In the genomic region with DNA sequence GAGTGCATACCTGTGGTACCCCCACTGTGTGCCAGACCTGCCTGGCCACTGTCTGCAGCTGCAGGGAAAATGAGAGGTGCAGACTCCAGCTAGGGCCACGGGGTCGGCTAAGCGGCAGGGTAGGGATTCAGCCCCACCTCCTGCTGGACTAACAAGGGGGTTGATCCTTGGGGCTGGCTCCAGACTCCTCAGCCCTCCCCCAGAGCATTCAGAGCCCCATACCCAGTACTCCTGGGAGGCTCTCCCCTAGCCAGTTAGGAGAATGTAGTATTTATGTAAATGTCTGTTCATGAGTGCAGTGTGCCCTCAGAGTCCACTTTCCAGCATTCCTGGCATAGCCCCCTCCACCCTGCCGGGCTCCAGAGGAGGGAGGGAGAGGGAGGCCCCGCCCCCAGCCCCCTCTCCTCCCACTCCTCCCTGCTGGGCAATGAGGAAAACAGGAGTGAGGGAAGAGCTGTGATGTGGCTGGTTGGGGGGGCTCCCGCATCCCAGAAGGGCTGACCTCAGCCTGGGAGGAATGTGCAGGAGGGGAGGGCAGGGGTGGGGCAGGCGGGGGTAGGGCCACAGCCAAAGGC, we compare ENCODE assay signal across 8 cellular contexts. TPM values are rescaled to one million over a fixed set of nuclear protein-coding genes. Genes with fewer than 3 reads are reported as not detected.
DNase-seq lines count a peak whose midpoint lies in the region; ATAC-seq and TF ChIP-seq lines count a peak whose summit lies in the region.

No MANE protein-coding gene starts in this region.

- TF ChIP-seq CTCF in brain microvascular endothelial cell (IDR thresholded peaks at IDR 0.05; ENCODE audit: low read depth, low read length, missing control alignments) = no peak
- TF ChIP-seq CTCF in CD14-positive monocyte (IDR thresholded peaks at IDR 0.05) = no peak

- H3K9me3 ChIP-seq in iPS-18a (ENCODE audit: control insufficient read depth, low read depth, low read length) = no peaks in the 10 kb centered on the region
- no peaks in the 10 kb centered on the region for H3K9me3 ChIP-seq in skeletal muscle tissue (ENCODE audit: control insufficient read depth in 3 of 3, low read length in 3 of 3)

- H3K27ac Mint-ChIP-seq in CD14-positive monocyte = no peak overlapping the region
- no peak overlapping the region for H3K27ac Mint-ChIP-seq in activated T-helper 17 cell treated with anti-CD3 and anti-CD28 coated beads, Interleukin-2, amount 50 U/mL, for 72 hours

- peaks cover 46% of the 10 kb centered on the region for H3K4me1 ChIP-seq in iPS-18a (ENCODE audit: control insufficient read depth, low read depth, low read length)
- peaks cover 71 to 75% (median 74%) of the 10 kb centered on the region in 3 donors for H3K4me1 ChIP-seq in skeletal muscle tissue (ENCODE audit: control insufficient read depth in 3 of 3, insufficient read depth in 3 of 3, low read length in 3 of 3)

- H3K9ac ChIP-seq in iPS-18a (ENCODE audit: low read length) (peak overlapping the region; percentile 11), skeletal muscle tissue (ENCODE audit: low read depth in 1 of 3, low read length in 3 of 3) (peak overlapping the region in 1 of 3 donors; percentile 57)

- no peaks in the 10 kb centered on the region for H3K27me3 ChIP-seq in brain microvascular endothelial cell (replicated peaks)
- H3K27me3 ChIP-seq in iPS-18a (ENCODE audit: control insufficient read depth, insufficient read depth, low read length) = no peaks in the 10 kb centered on the region
- no peaks in the 10 kb centered on the region for H3K27me3 ChIP-seq in skeletal muscle tissue (ENCODE audit: control insufficient read depth in 3 of 3, insufficient read depth in 3 of 3, low read length in 3 of 3)

- intact Hi-C loops in CD14-positive monocyte (cut with micrococcal nuclease) = no loop called here

- H3K36me3 Mint-ChIP-seq in CD14-positive monocyte = peaks cover 2 to 3% of the 10 kb centered on the region in 2 donors
- H3K36me3 Mint-ChIP-seq in activated T-helper 17 cell treated with anti-CD3 and anti-CD28 coated beads, Interleukin-2, amount 50 U/mL, for 72 hours (ENCODE audit: low read depth) = peaks cover 5% of the 10 kb centered on the region

- no peak for ATAC-seq in HG03460 (IDR thresholded peaks at IDR 0.05; ENCODE audit: unreplicated experiment)
- ATAC-seq in activated T-helper 17 cell treated with anti-CD3 and anti-CD28 coated beads, Interleukin-2, amount 50 U/mL, for 72 hours (replicated peaks) = no peak

- peaks cover 31 to 40% (median 36%) of the 10 kb centered on the region in 3 donors for H3K27me3 Mint-ChIP-seq in CD14-positive monocyte (ENCODE audit: low read depth in 3 of 3)
- no peaks in the 10 kb centered on the region for H3K27me3 Mint-ChIP-seq in activated T-helper 17 cell treated with anti-CD3 and anti-CD28 coated beads, Interleukin-2, amount 50 U/mL, for 72 hours

- DNase-seq in HS-27A (ENCODE audit: low read depth) (peak; percentile 91), brain microvascular endothelial cell (peak; percentile 69), CD14-positive monocyte (ENCODE audit: low spot score) (no peak), NCI-H187 treated with DMSO at 0.1 percent for 48 hours (lab: John Stamatoyannopoulos, UW) (no peak)

- H3K4me3 ChIP-seq in brain microvascular endothelial cell (ENCODE audit: low read depth, low read length) = no peak overlapping the region
- H3K4me3 ChIP-seq in iPS-18a (ENCODE audit: low read length) = peak overlapping the region; percentile 26
- H3K4me3 ChIP-seq in skeletal muscle tissue (ENCODE audit: low read length in 3 of 3) = peak overlapping the region in 1 of 3 donors; percentile 23

- H3K4me1 Mint-ChIP-seq in CD14-positive monocyte = peaks cover 7% of the 10 kb centered on the region
- no peaks in the 10 kb centered on the region for H3K4me1 Mint-ChIP-seq in activated T-helper 17 cell treated with anti-CD3 and anti-CD28 coated beads, Interleukin-2, amount 50 U/mL, for 72 hours

- H3K27ac ChIP-seq in brain microvascular endothelial cell (no peak overlapping the region), iPS-18a (ENCODE audit: low read length) (peak overlapping the region; percentile 30), skeletal muscle tissue (ENCODE audit: low read depth, low read length) (peak overlapping the region; percentile 70)

- no peak overlapping the region for H3K4me3 Mint-ChIP-seq in CD14-positive monocyte
- no peak overlapping the region for H3K4me3 Mint-ChIP-seq in activated T-helper 17 cell treated with anti-CD3 and anti-CD28 coated beads, Interleukin-2, amount 50 U/mL, for 72 hours

- in situ Hi-C loops in brain microvascular endothelial cell (cut with HindIII; ENCODE audit: low pct_ligation_motif_present, low sequenced_read_pairs) = no loop called here

- no peaks in the 10 kb centered on the region for H3K9me3 Mint-ChIP-seq in CD14-positive monocyte
- H3K9me3 Mint-ChIP-seq in activated T-helper 17 cell treated with anti-CD3 and anti-CD28 coated beads, Interleukin-2, amount 50 U/mL, for 72 hours = no peaks in the 10 kb centered on the region

- H3K36me3 ChIP-seq in brain microvascular endothelial cell (replicated peaks) (peaks cover 2% of the 10 kb centered on the region), iPS-18a (ENCODE audit: control insufficient read depth, low read depth, low read length) (no peaks in the 10 kb centered on the region), skeletal muscle tissue (ENCODE audit: control insufficient read depth in 3 of 3, insufficient read depth in 3 of 3, low read length in 3 of 3) (no peaks in the 10 kb centered on the region)

RNA-seq across cellular contexts. Expression of gene SEMA3B, which starts 4.5 kb away (rescaled TPM):
- total RNA-seq in skeletal muscle tissue = 19.8 TPM
- not detected for polyA plus RNA-seq in CD14-positive monocyte
- total RNA-seq in activated T-helper 17 cell treated with anti-CD3 and anti-CD28 coated beads, Interleukin-2, amount 50 U/mL, for 72 hours = 1 to 10 TPM; 1.2 to 2.3 TPM

RNA-seq across cellular contexts. Expression of gene LSMEM2, which starts 14.4 kb away (rescaled TPM):
- 15.1 TPM for total RNA-seq in skeletal muscle tissue
- not detected for polyA plus RNA-seq in CD14-positive monocyte
- total RNA-seq in activated T-helper 17 cell treated with anti-CD3 and anti-CD28 coated beads, Interleukin-2, amount 50 U/mL, for 72 hours = under 1 TPM in 1 of 2 donors, not detected in 1; 0.34 TPM

RNA-seq across cellular contexts. Expression of gene IFRD2, which starts 27.8 kb away (rescaled TPM):
- 44.9 TPM for total RNA-seq in skeletal muscle tissue
- polyA plus RNA-seq in CD14-positive monocyte = 10 to 100 TPM; 17.1 to 23.3 TPM
- total RNA-seq in activated T-helper 17 cell treated with anti-CD3 and anti-CD28 coated beads, Interleukin-2, amount 50 U/mL, for 72 hours = 100 to 1,000 TPM in 1 of 2 donors, 10 to 100 TPM in 1; 59.2 to 139 TPM

RNA-seq across cellular contexts. Expression of gene GNAI2, which starts 28.5 kb away (rescaled TPM):
- 78.8 TPM for total RNA-seq in skeletal muscle tissue
- 1,000 to 10,000 TPM in 1 of 2 donors, 100 to 1,000 TPM in 1; 914 to 1,165 TPM for polyA plus RNA-seq in CD14-positive monocyte
- total RNA-seq in activated T-helper 17 cell treated with anti-CD3 and anti-CD28 coated beads, Interleukin-2, amount 50 U/mL, for 72 hours = 100 to 1,000 TPM; 283 to 392 TPM

RNA-seq across cellular contexts. Expression of gene HYAL3, which starts 34.7 kb away (rescaled TPM):
- total RNA-seq in skeletal muscle tissue = 3.7 TPM
- polyA plus RNA-seq in CD14-positive monocyte = 1 to 10 TPM; 3.4 to 5.8 TPM
- 10 to 100 TPM; 12.2 to 13.0 TPM for total RNA-seq in activated T-helper 17 cell treated with anti-CD3 and anti-CD28 coated beads, Interleukin-2, amount 50 U/mL, for 72 hours

Comparison
In these comparisons a context has a peak if more than half of its experiments do, and no peak if none do; other contexts are left out.
1. DNase-seq: peak in HS-27A (single experiment) and brain microvascular endothelial cell (single experiment); none in CD14-positive monocyte (single experiment) and NCI-H187 treated with DMSO at 0.1 percent for 48 hours (single experiment).
2. RNA of gene LSMEM2, which starts 14.4 kb away (total RNA-seq): 15.1 TPM in skeletal muscle tissue (single experiment); 0.34 TPM in activated T-helper 17 cell treated with anti-CD3 and anti-CD28 coated beads, Interleukin-2, amount 50 U/mL, for 72 hours; every median in the first group is over 10 times any median in the second.